9 cellular contexts compared by ENCODE assay signal in genomic region chr1:117284408-117285215, GRCh38.
DNase-seq lines count a peak whose midpoint lies in the region; ATAC-seq and TF ChIP-seq lines count a peak whose summit lies in the region.
"Had no signal": no experiment of that assay in that cellular context is flagged by ENCODE, and none has a peak within 500 bp of the region (broad histone marks: within the 10 kb centered on the region; RNA-seq: fewer than 3 reads in every experiment).

No MANE protein-coding gene starts in this region.

- no peaks in the 10 kb centered on the region for H3K27me3 ChIP-seq in uterus
- H3K27me3 ChIP-seq in ascending aorta, result no peaks in the 10 kb centered on the region
- H3K27me3 ChIP-seq: BLaER1 treated with 17β-estradiol and CSF1 and Interleukin-3, amounts not matched to agents 10 nM and 100 nM had no signal

- H3K36me3 ChIP-seq in uterus (no peaks in the 10 kb centered on the region), ascending aorta (no peaks in the 10 kb centered on the region)
- H3K36me3 ChIP-seq: BLaER1 treated with 17β-estradiol and CSF1 and Interleukin-3, amounts not matched to agents 10 nM and 100 nM had no signal

- no peak for TF ChIP-seq POLR2A in uterus (IDR thresholded peaks at IDR 0.05)

- H3K27ac ChIP-seq in uterus (no peak overlapping the region), ascending aorta (no peak overlapping the region)
- H3K27ac ChIP-seq: BLaER1 treated with 17β-estradiol and CSF1 and Interleukin-3, amounts not matched to agents 10 nM and 100 nM had no signal

- DNase-seq in NOMO-1 treated with DMSO at 0.1 percent for 48 hours (lab: John Stamatoyannopoulos, UW; ENCODE audit: unreplicated experiment) (peak; percentile 11), NOMO-1 treated with dmso at 0.1 percent for 144 hours (lab: John Stamatoyannopoulos, UW; ENCODE audit: unreplicated experiment) (no peak), NCI-H2196 (lab: John Stamatoyannopoulos, UW; ENCODE audit: unreplicated experiment) (peak; percentile 55), astrocyte of the spinal cord (ENCODE audit: low read depth, low spot score) (peak; percentile 73), iPS-NIHi7 (ENCODE audit: extremely low spot score) (peak; percentile 79), uterus (no peak), ascending aorta (ENCODE audit: low spot score in 2 of 2) (no peak)

- H3K4me3 ChIP-seq in astrocyte of the spinal cord (ENCODE audit: low read depth, low read length) (no peak overlapping the region), uterus (no peak overlapping the region), ascending aorta (no peak overlapping the region)
- H3K4me3 ChIP-seq: BLaER1 treated with 17β-estradiol and CSF1 and Interleukin-3, amounts not matched to agents 10 nM and 100 nM had no signal

- peak; percentile 55 for TF ChIP-seq CTCF in astrocyte of the spinal cord (IDR thresholded peaks at IDR 0.05; ENCODE audit: low read depth, low read length)
- TF ChIP-seq CTCF in uterus (IDR thresholded peaks at IDR 0.05), result peak; percentile 39 to 72 (median 52)
- TF ChIP-seq CTCF in ascending aorta (IDR thresholded peaks at IDR 0.05), result peak in 1 of 3 experiments; percentile 44

- in situ Hi-C loops in astrocyte of the spinal cord (cut with HindIII; ENCODE audit: low sequenced_read_pairs), result no loop called here

- no peak for ATAC-seq in HG02642 (IDR thresholded peaks at IDR 0.05; ENCODE audit: poor library complexity, unreplicated experiment)

- H3K9me3 ChIP-seq in uterus (no peaks in the 10 kb centered on the region), ascending aorta (no peaks in the 10 kb centered on the region)
- H3K9me3 ChIP-seq: BLaER1 treated with 17β-estradiol and CSF1 and Interleukin-3, amounts not matched to agents 10 nM and 100 nM had no signal

- intact Hi-C loops in uterus (cut with DNase I; ENCODE audit: low total_unique reads), result loop anchor here (5.0 kb wide), 1 partner anchor 157 kb away; no protein-coding TSS in a partner anchor
- intact Hi-C loops in ascending aorta (cut with DNase I), result loop anchor here (1.0 kb wide), 1 partner anchor 217 kb away; no protein-coding TSS in a partner anchor

- H3K4me1 ChIP-seq in uterus, result no peaks in the 10 kb centered on the region
- no peaks in the 10 kb centered on the region for H3K4me1 ChIP-seq in ascending aorta

Comparison
In these comparisons a context has a peak if more than half of its experiments do, and no peak if none do; other contexts are left out.
1. DNase-seq: peak in NOMO-1 treated with DMSO at 0.1 percent for 48 hours (single experiment), NCI-H2196 (single experiment), astrocyte of the spinal cord (single experiment) and iPS-NIHi7 (single experiment); none in NOMO-1 treated with dmso at 0.1 percent for 144 hours (single experiment), uterus (0 of 2) and ascending aorta (0 of 2).